In genomic region chr11:14643697-14644395, GRCh38 we compare ENCODE assay signal across 1 cellular context.
TF ChIP-seq lines count a peak whose summit lies in the region.

Gene PDE3B (plus strand): TSS chr11:14643804. CDS start chr11:14644076, 272 bp downstream.

TF ChIP-seq in K562, 482 proteins besides CTCF, POLR2A, EP300 and RAD21 (continued from another document):
- TF ChIP-seq, protein P1, sequence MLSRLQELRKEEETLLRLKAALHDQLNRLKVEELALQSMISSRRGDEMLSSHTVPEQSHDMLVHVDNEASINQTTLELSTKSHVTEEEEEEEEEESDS (CRISPR knock-in tag; IDR thresholded peaks at IDR 0.05): no peak
- TF ChIP-seq FIP1L1 (IDR thresholded peaks at IDR 0.05; ENCODE audit: low read depth, low read length, poor library complexity, severe bottlenecking): no peak
- TF ChIP-seq, protein P2, sequence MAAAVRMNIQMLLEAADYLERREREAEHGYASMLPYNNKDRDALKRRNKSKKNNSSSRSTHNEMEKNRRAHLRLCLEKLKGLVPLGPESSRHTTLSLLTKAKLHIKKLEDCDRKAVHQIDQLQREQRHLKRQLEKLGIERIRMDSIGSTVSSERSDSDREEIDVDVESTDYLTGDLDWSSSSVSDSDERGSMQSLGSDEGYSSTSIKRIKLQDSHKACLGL (CRISPR knock-in tag; IDR thresholded peaks at IDR 0.05; ENCODE audit: borderline replicate concordance, poor library complexity, severe bottlenecking): no peak
- no peak for TF ChIP-seq ZNF395 (CRISPR knock-in tag; IDR thresholded peaks at IDR 0.05)
- peak; percentile 11 for TF ChIP-seq RBM22 (IDR thresholded peaks at IDR 0.05; ENCODE audit: low read depth, low read length, poor library complexity, severe bottlenecking)
- TF ChIP-seq TSHZ1 (CRISPR knock-in tag; IDR thresholded peaks at IDR 0.05): no peak
- no peak for TF ChIP-seq SIRT6 (IDR thresholded peaks at IDR 0.05; ENCODE audit: low read depth, low read length)
- TF ChIP-seq ZBTB34 (CRISPR knock-in tag; IDR thresholded peaks at IDR 0.05): no peak
- peak; percentile 96 for TF ChIP-seq POLR2G (IDR thresholded peaks at IDR 0.05; ENCODE audit: low read depth, low read length)
- TF ChIP-seq BRD9 (IDR thresholded peaks at IDR 0.05; ENCODE audit: low read depth, partially characterized antibody): no peak
- TF ChIP-seq CREB1 (IDR thresholded peaks at IDR 0.05): peak; percentile 21; the same call in 1 of the 2 replicates
- TF ChIP-seq CREB1 (CRISPR knock-in tag; IDR thresholded peaks at IDR 0.05): peak; percentile 44; the same call in 1 of the 2 replicates
- TF ChIP-seq ZNF699 (CRISPR knock-in tag; IDR thresholded peaks at IDR 0.05; ENCODE audit: insufficient replicate concordance): no peak
- peak; percentile 66; the same call in 1 of the 2 replicates for TF ChIP-seq ETV5 (CRISPR knock-in tag; IDR thresholded peaks at IDR 0.05; ENCODE audit: low read depth)
- TF ChIP-seq NUFIP1 (IDR thresholded peaks at IDR 0.05; ENCODE audit: partially characterized antibody): no peak
- TF ChIP-seq ZNF445 (CRISPR knock-in tag; IDR thresholded peaks at IDR 0.05; ENCODE audit: low read depth): no peak
- no peak for TF ChIP-seq U2AF2 (optimal IDR thresholded peaks at IDR 0.05; ENCODE audit: low read depth, low read length)
- no peak for TF ChIP-seq ILF3 (IDR thresholded peaks at IDR 0.05; ENCODE audit: borderline replicate concordance)
- TF ChIP-seq, protein P3, sequence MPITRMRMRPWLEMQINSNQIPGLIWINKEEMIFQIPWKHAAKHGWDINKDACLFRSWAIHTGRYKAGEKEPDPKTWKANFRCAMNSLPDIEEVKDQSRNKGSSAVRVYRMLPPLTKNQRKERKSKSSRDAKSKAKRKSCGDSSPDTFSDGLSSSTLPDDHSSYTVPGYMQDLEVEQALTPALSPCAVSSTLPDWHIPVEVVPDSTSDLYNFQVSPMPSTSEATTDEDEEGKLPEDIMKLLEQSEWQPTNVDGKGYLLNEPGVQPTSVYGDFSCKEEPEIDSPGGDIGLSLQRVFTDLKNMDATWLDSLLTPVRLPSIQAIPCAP (CRISPR knock-in tag; IDR thresholded peaks at IDR 0.05; ENCODE audit: borderline replicate concordance): no peak
